1 cellular context compared by ENCODE assay signal in genomic region chr16:85567101-85567866, GRCh38.
TF ChIP-seq lines count a peak whose summit lies in the region.

No MANE protein-coding gene starts in this region.

TF ChIP-seq in SK-N-SH treated with all-trans-retinoic acid at 6 μM for 48 hours, 23 proteins besides CTCF, POLR2A, EP300 and RAD21 (continued from another document):
- TF ChIP-seq, protein P1, sequence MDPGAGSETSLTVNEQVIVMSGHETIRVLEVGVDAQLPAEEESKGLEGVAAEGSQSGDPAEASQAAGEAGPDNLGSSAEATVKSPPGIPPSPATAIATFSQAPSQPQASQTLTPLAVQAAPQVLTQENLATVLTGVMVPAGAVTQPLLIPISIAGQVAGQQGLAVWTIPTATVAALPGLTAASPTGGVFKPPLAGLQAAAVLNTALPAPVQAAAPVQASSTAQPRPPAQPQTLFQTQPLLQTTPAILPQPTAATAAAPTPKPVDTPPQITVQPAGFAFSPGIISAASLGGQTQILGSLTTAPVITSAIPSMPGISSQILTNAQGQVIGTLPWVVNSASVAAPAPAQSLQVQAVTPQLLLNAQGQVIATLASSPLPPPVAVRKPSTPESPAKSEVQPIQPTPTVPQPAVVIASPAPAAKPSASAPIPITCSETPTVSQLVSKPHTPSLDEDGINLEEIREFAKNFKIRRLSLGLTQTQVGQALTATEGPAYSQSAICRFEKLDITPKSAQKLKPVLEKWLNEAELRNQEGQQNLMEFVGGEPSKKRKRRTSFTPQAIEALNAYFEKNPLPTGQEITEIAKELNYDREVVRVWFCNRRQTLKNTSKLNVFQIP (CRISPR knock-in tag; IDR thresholded peaks at IDR 0.05; ENCODE audit: borderline replicate concordance, low read depth): no peak
- no peak for TF ChIP-seq BACH2 (CRISPR knock-in tag; IDR thresholded peaks at IDR 0.05; ENCODE audit: borderline replicate concordance)
- TF ChIP-seq ISL1 (CRISPR knock-in tag; IDR thresholded peaks at IDR 0.05): no peak
- TF ChIP-seq ZFP30 (CRISPR knock-in tag; IDR thresholded peaks at IDR 0.05): no peak
- no peak for TF ChIP-seq PPARA (CRISPR knock-in tag; IDR thresholded peaks at IDR 0.05; ENCODE audit: borderline replicate concordance)
- TF ChIP-seq, protein P2, sequence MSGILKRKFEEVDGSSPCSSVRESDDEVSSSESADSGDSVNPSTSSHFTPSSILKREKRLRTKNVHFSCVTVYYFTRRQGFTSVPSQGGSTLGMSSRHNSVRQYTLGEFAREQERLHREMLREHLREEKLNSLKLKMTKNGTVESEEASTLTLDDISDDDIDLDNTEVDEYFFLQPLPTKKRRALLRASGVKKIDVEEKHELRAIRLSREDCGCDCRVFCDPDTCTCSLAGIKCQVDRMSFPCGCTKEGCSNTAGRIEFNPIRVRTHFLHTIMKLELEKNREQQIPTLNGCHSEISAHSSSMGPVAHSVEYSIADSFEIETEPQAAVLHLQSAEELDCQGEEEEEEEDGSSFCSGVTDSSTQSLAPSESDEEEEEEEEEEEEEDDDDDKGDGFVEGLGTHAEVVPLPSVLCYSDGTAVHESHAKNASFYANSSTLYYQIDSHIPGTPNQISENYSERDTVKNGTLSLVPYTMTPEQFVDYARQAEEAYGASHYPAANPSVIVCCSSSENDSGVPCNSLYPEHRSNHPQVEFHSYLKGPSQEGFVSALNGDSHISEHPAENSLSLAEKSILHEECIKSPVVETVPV (CRISPR knock-in tag; IDR thresholded peaks at IDR 0.05): no peak
- no peak for TF ChIP-seq RARB (CRISPR knock-in tag; IDR thresholded peaks at IDR 0.05)
- TF ChIP-seq ZNF565 (CRISPR knock-in tag; conservative IDR thresholded peaks at IDR 0.05; ENCODE audit: low read depth): no peak
- no peak for TF ChIP-seq TOX (CRISPR knock-in tag; IDR thresholded peaks at IDR 0.05; ENCODE audit: borderline replicate concordance)
- no peak for TF ChIP-seq GLIS3 (CRISPR knock-in tag; IDR thresholded peaks at IDR 0.05)
TF ChIP-seq in SK-N-SH treated with all-trans-retinoic acid at 6 μM for 48 hours: peak in this region for 0.
